Comparison of ENCODE assay signal across 2 cellular contexts in the genomic region with DNA sequence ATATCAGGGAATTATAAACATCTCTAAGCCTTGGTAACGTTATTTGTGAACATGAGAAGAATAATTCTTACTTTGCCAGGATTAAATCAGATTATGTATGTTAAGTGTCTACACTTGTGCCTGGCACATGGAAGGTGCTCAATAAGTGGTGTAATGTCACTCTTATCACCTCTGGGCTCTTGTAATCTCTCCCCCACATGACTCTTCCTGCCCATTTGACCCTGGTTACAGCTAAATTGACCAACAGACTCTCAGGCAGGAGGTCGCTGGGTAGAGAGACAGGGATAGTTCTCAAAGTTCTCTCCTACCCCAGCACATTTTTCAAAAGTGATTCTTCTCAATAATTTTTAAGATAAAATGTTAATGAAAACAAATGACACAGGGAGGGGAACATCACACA.
A peak's percentile ranks its signal among the peaks of the same experiment; 100 is the strongest.
TF ChIP-seq lines count a peak whose summit lies in the region.

No MANE protein-coding gene starts in this region.

TF ChIP-seq in liver, 16 proteins besides CTCF, POLR2A, EP300 and RAD21 (continued from another document):
- peak; percentile 14 to 60 for TF ChIP-seq HNF4A (conservative IDR thresholded peaks at IDR 0.05)

TF ChIP-seq in HepG2, 621 proteins besides CTCF, POLR2A, EP300 and RAD21 (continued from another document):
- TF ChIP-seq NPAS2 (CRISPR knock-in tag; IDR thresholded peaks at IDR 0.05; ENCODE audit: borderline replicate concordance), result no peak
- TF ChIP-seq, protein P1, sequence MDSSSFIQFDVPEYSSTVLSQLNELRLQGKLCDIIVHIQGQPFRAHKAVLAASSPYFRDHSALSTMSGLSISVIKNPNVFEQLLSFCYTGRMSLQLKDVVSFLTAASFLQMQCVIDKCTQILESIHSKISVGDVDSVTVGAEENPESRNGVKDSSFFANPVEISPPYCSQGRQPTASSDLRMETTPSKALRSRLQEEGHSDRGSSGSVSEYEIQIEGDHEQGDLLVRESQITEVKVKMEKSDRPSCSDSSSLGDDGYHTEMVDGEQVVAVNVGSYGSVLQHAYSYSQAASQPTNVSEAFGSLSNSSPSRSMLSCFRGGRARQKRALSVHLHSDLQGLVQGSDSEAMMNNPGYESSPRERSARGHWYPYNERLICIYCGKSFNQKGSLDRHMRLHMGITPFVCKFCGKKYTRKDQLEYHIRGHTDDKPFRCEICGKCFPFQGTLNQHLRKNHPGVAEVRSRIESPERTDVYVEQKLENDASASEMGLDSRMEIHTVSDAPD (CRISPR knock-in tag; IDR thresholded peaks at IDR 0.05), result no peak
